Comparison of ENCODE assay signal across 8 cellular contexts in the genomic region with DNA sequence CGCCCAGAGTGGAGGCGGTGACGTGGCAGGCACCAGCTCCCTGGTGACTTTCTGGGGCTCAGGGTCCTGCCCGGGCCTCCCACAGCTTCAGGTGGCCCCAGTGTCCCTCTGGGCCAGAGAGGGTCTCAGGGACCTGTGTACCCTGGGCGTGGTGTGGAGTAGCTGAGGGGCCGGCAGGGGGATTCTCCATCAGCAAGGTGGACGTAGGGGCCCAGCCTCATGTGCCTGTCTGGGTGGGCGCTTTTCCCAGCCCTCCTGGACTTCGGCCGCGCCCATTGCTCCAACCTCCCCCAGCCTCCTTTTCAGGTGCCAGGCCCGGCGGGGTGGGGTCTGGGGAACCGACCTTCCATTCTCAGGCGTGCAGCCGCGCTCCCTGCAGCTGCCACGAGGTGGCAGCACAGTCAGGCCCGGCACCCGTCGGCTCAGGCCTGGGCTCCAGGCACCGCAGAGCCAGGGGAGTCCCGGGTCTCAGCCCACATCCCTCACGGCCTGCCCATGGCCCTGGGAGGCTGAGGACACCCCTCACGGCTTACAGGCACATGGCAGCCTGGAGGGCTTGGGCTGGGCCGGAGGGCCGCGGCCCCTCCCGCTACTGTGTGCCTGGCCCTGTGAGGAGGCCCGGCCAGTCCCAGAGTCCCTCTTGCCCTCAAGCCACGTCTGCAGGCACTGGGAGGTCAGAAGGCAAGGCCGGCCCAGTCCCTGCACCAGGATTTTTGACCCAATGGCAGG. TPM values are rescaled to one million over a fixed set of nuclear protein-coding genes. Genes with fewer than 3 reads are reported as not detected.
DNase-seq lines count a peak whose midpoint lies in the region; ATAC-seq and TF ChIP-seq lines count a peak whose summit lies in the region.

No MANE protein-coding gene starts in this region.

- H3K9me3 ChIP-seq in Caco-2 (no peaks in the 10 kb centered on the region), heart left ventricle (no peaks in the 10 kb centered on the region)

- H3K9me3 Mint-ChIP-seq in Caco-2 (ENCODE audit: unreplicated experiment): no peaks in the 10 kb centered on the region
- no peaks in the 10 kb centered on the region for H3K9me3 Mint-ChIP-seq in activated naive CD8-positive, alpha-beta T cell treated with anti-CD3 and anti-CD28 coated beads for 36 hours

- H3K36me3 Mint-ChIP-seq in Caco-2 (ENCODE audit: insufficient read depth, unreplicated experiment): no peaks in the 10 kb centered on the region
- H3K36me3 Mint-ChIP-seq in activated naive CD8-positive, alpha-beta T cell treated with anti-CD3 and anti-CD28 coated beads for 36 hours: no peaks in the 10 kb centered on the region

- 21 to 40% (median 25%) methylated on average over 14 to 32 of the region's 32 CpGs for WGBS in heart left ventricle, 4 donors

- H3K27me3 ChIP-seq in Caco-2 (replicated peaks; ENCODE audit: control insufficient read depth, insufficient read depth, low read length): no peaks in the 10 kb centered on the region
- H3K27me3 ChIP-seq in HL-60 (ENCODE audit: insufficient read depth, poor library complexity, severe bottlenecking): no peaks in the 10 kb centered on the region
- peaks cover 0 to 35% (median 14%) of the 10 kb centered on the region in 9 donors for H3K27me3 ChIP-seq in heart left ventricle

- intact Hi-C loops in Caco-2 (cut with micrococcal nuclease; ENCODE audit: unreplicated experiment): no loop called here
- intact Hi-C loops in heart left ventricle (cut with DNase I): loop anchor here in 9 of 10 donors (1.0 to 10.0 kb wide), 8 partner anchors 252 to 374 kb away; a partner anchor contains a TSS

- ATAC-seq in SK-N-SH treated with all-trans-retinoic acid at 6 μM for 48 hours: peak; percentile 86
- ATAC-seq in heart left ventricle: peak; percentile 28 to 84 (median 72)
- ATAC-seq in GM19328 (IDR thresholded peaks at IDR 0.05; ENCODE audit: unreplicated experiment): no peak

- TF ChIP-seq CTCF in Caco-2 (IDR thresholded peaks at IDR 0.05; ENCODE audit: insufficient read depth in 1 of 2, low read depth in 1 of 2, low read length in 1 of 2, severe bottlenecking in 1 of 2, unreplicated experiment in 1 of 2) (peak; percentile 82 to 97), HL-60 (IDR thresholded peaks at IDR 0.05; ENCODE audit: insufficient read depth, low read length) (peak; percentile 79), heart left ventricle (IDR thresholded peaks at IDR 0.05) (peak; percentile 75 to 94 (median 91))

- no peaks in the 10 kb centered on the region for H3K4me1 ChIP-seq in Caco-2
- peaks cover 0 to 8% (median 0%) of the 10 kb centered on the region in 12 donors for H3K4me1 ChIP-seq in heart left ventricle

- H3K4me3 Mint-ChIP-seq in Caco-2 (ENCODE audit: unreplicated experiment): no peak overlapping the region
- H3K4me3 Mint-ChIP-seq in activated naive CD8-positive, alpha-beta T cell treated with anti-CD3 and anti-CD28 coated beads for 36 hours: no peak overlapping the region

- H3K27ac ChIP-seq in HL-60 (replicated peaks) (no peak overlapping the region), heart left ventricle (no peak overlapping the region)

- H3K27ac Mint-ChIP-seq in Caco-2 (ENCODE audit: unreplicated experiment): no peak overlapping the region
- H3K27ac Mint-ChIP-seq in activated naive CD8-positive, alpha-beta T cell treated with anti-CD3 and anti-CD28 coated beads for 36 hours: no peak overlapping the region

- DNase-seq in Caco-2: peak; percentile 55 to 76
- DNase-seq in HL-60 (ENCODE audit: low read depth in 1 of 2, low spot score in 1 of 2): peak; percentile 18 to 24
- DNase-seq in activated naive CD8-positive, alpha-beta T cell treated with anti-CD3 and anti-CD28 coated beads for 36 hours: peak; percentile 70
- peak in 4 of 5 donors; percentile 19 to 81 (median 55) for DNase-seq in heart left ventricle
- peak; percentile 28 for DNase-seq in putamen (ENCODE audit: low spot score)
- no peak for DNase-seq in NCI-H524 treated with DMSO at 0.1 percent for 48 hours (lab: John Stamatoyannopoulos, UW)

- POLR2A ChIA-PET in Caco-2 (lab: Charles Lee): interaction anchor here (0.6 kb wide), 1 partner anchor 24 kb away, joined by 3 read pairs; no protein-coding TSS in a partner anchor

- no peaks in the 10 kb centered on the region for H3K27me3 Mint-ChIP-seq in Caco-2 (ENCODE audit: insufficient read depth, unreplicated experiment)
- H3K27me3 Mint-ChIP-seq in activated naive CD8-positive, alpha-beta T cell treated with anti-CD3 and anti-CD28 coated beads for 36 hours: no peaks in the 10 kb centered on the region

- CTCF ChIA-PET in Caco-2 (lab: Charles Lee): no interaction called here

- no peak for TF ChIP-seq POLR2A in heart left ventricle (IDR thresholded peaks at IDR 0.05)

- H3K36me3 ChIP-seq in Caco-2 (ENCODE audit: control insufficient read depth, insufficient read depth, low read length): no peaks in the 10 kb centered on the region
- no peaks in the 10 kb centered on the region for H3K36me3 ChIP-seq in heart left ventricle

- H3K4me1 Mint-ChIP-seq in Caco-2 (ENCODE audit: low read depth, unreplicated experiment): no peaks in the 10 kb centered on the region
- no peaks in the 10 kb centered on the region for H3K4me1 Mint-ChIP-seq in activated naive CD8-positive, alpha-beta T cell treated with anti-CD3 and anti-CD28 coated beads for 36 hours

- no peak overlapping the region for H3K4me3 ChIP-seq in Caco-2 (ENCODE audit: low read depth, low read length)
- H3K4me3 ChIP-seq in HL-60 (replicated peaks; ENCODE audit: insufficient read depth, low read length): no peak overlapping the region
- H3K4me3 ChIP-seq in heart left ventricle: no peak overlapping the region

- BruUV-seq in Caco-2 (replicated peaks; lab: Mats Ljungman, UMichigan): no TSS peak

TF ChIP-seq in SK-N-SH treated with all-trans-retinoic acid at 6 μM for 48 hours, 23 proteins besides CTCF, POLR2A, EP300 and RAD21 (continues in another document):
- TF ChIP-seq ESRRG (CRISPR knock-in tag; IDR thresholded peaks at IDR 0.05): no peak
- no peak for TF ChIP-seq ZNF8 (CRISPR knock-in tag; IDR thresholded peaks at IDR 0.05)
- no peak for TF ChIP-seq ZFP3 (CRISPR knock-in tag; IDR thresholded peaks at IDR 0.05)
- TF ChIP-seq RARB (CRISPR knock-in tag; IDR thresholded peaks at IDR 0.05): no peak
- no peak for TF ChIP-seq ZNF70 (CRISPR knock-in tag; IDR thresholded peaks at IDR 0.05)
- TF ChIP-seq TOX (CRISPR knock-in tag; IDR thresholded peaks at IDR 0.05; ENCODE audit: borderline replicate concordance): no peak
- TF ChIP-seq, protein P1, sequence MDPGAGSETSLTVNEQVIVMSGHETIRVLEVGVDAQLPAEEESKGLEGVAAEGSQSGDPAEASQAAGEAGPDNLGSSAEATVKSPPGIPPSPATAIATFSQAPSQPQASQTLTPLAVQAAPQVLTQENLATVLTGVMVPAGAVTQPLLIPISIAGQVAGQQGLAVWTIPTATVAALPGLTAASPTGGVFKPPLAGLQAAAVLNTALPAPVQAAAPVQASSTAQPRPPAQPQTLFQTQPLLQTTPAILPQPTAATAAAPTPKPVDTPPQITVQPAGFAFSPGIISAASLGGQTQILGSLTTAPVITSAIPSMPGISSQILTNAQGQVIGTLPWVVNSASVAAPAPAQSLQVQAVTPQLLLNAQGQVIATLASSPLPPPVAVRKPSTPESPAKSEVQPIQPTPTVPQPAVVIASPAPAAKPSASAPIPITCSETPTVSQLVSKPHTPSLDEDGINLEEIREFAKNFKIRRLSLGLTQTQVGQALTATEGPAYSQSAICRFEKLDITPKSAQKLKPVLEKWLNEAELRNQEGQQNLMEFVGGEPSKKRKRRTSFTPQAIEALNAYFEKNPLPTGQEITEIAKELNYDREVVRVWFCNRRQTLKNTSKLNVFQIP (CRISPR knock-in tag; IDR thresholded peaks at IDR 0.05; ENCODE audit: borderline replicate concordance, low read depth): no peak
- TF ChIP-seq, protein P2, sequence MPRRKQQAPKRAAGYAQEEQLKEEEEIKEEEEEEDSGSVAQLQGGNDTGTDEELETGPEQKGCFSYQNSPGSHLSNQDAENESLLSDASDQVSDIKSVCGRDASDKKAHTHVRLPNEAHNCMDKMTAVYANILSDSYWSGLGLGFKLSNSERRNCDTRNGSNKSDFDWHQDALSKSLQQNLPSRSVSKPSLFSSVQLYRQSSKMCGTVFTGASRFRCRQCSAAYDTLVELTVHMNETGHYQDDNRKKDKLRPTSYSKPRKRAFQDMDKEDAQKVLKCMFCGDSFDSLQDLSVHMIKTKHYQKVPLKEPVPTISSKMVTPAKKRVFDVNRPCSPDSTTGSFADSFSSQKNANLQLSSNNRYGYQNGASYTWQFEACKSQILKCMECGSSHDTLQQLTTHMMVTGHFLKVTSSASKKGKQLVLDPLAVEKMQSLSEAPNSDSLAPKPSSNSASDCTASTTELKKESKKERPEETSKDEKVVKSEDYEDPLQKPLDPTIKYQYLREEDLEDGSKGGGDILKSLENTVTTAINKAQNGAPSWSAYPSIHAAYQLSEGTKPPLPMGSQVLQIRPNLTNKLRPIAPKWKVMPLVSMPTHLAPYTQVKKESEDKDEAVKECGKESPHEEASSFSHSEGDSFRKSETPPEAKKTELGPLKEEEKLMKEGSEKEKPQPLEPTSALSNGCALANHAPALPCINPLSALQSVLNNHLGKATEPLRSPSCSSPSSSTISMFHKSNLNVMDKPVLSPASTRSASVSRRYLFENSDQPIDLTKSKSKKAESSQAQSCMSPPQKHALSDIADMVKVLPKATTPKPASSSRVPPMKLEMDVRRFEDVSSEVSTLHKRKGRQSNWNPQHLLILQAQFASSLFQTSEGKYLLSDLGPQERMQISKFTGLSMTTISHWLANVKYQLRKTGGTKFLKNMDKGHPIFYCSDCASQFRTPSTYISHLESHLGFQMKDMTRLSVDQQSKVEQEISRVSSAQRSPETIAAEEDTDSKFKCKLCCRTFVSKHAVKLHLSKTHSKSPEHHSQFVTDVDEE (CRISPR knock-in tag; IDR thresholded peaks at IDR 0.05): no peak
- TF ChIP-seq OSR1 (CRISPR knock-in tag; IDR thresholded peaks at IDR 0.05): no peak
- no peak for TF ChIP-seq BACH2 (CRISPR knock-in tag; IDR thresholded peaks at IDR 0.05; ENCODE audit: borderline replicate concordance)
- TF ChIP-seq GLIS3 (CRISPR knock-in tag; IDR thresholded peaks at IDR 0.05): no peak
- no peak for TF ChIP-seq ARNTL (CRISPR knock-in tag; IDR thresholded peaks at IDR 0.05; ENCODE audit: borderline replicate concordance, low read depth)
- no peak for TF ChIP-seq CSDC2 (CRISPR knock-in tag; IDR thresholded peaks at IDR 0.05)
- TF ChIP-seq ZFP30 (CRISPR knock-in tag; IDR thresholded peaks at IDR 0.05): no peak
- TF ChIP-seq ZNF565 (CRISPR knock-in tag; conservative IDR thresholded peaks at IDR 0.05; ENCODE audit: low read depth): no peak
- no peak for TF ChIP-seq ISL1 (CRISPR knock-in tag; IDR thresholded peaks at IDR 0.05)
- TF ChIP-seq PPARA (CRISPR knock-in tag; IDR thresholded peaks at IDR 0.05; ENCODE audit: borderline replicate concordance): no peak

RNA-seq across cellular contexts. Expression of a gene that starts 19.9 kb away (rescaled TPM):
- total RNA-seq in Caco-2 (2022): not detected in 2 replicates
- not detected for total RNA-seq in activated naive CD8-positive, alpha-beta T cell treated with anti-CD3 and anti-CD28 coated beads for 36 hours
- not detected for total RNA-seq in heart left ventricle
- polyA plus RNA-seq in heart left ventricle: under 1 TPM in 1 of 2 donors, not detected in 1; 0.01 TPM

RNA-seq across cellular contexts. Expression of a gene that starts 45.2 kb away (rescaled TPM):
- 0.25 and 0.28 TPM in 2 replicates for total RNA-seq in Caco-2 (2022)
- not detected for total RNA-seq in activated naive CD8-positive, alpha-beta T cell treated with anti-CD3 and anti-CD28 coated beads for 36 hours
- total RNA-seq in heart left ventricle: not detected
- polyA plus RNA-seq in heart left ventricle: not detected
